Comparison of ENCODE assay signal across 14 cellular contexts in the genomic region with DNA sequence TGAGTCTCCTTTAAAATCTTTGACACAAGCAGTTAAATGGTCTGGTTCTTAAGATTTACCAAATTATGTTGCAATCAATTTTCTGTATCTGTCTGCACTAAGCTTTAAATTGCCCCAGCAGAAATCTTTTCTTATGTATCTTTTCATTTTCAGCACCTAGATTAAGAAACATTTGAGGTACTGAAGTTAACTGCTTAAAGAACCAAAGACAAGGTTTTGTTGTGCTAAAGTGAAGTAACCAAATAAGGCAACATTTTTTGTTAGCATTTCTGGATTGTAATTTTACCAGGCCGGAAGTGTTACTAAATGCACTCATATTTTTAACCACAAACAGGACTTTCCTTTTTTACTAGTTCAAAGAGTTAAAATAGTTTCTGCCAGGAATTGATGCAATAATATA. TPM values are rescaled to one million over a fixed set of nuclear protein-coding genes. Genes with fewer than 3 reads are reported as not detected.
DNase-seq lines count a peak whose midpoint lies in the region; ATAC-seq and TF ChIP-seq lines count a peak whose summit lies in the region.
"Had no signal": no experiment of that assay in that cellular context is flagged by ENCODE, and none has a peak within 500 bp of the region (broad histone marks: within the 10 kb centered on the region; RNA-seq: fewer than 3 reads in every experiment).

No MANE protein-coding gene starts in this region.

- H4K20me1 ChIP-seq in osteoblast (ENCODE audit: insufficient read depth, low read length), result no peaks in the 10 kb centered on the region
- H4K20me1 ChIP-seq in OCI-LY7 (ENCODE audit: insufficient read depth, low read length), result no peaks in the 10 kb centered on the region

- intact Hi-C loops in OCI-LY7 (cut with micrococcal nuclease; ENCODE audit: unreplicated experiment), result no loop called here

- H3K36me3 ChIP-seq in osteoblast (ENCODE audit: insufficient read depth, low read length) (no peaks in the 10 kb centered on the region), OCI-LY7 (ENCODE audit: insufficient read depth, low read length) (no peaks in the 10 kb centered on the region)
- H3K36me3 ChIP-seq: gastroesophageal sphincter had no signal

- peak overlapping the region; percentile 57 for H3K27ac ChIP-seq in osteoblast (ENCODE audit: low read depth, low read length)
- H3K27ac ChIP-seq in OCI-LY7 (ENCODE audit: low read depth, low read length, poor library complexity, severe bottlenecking), result no peak overlapping the region
- H3K27ac ChIP-seq: 22Rv1, gastroesophageal sphincter had no signal

- ATAC-seq in HG03025 (IDR thresholded peaks at IDR 0.05; ENCODE audit: low FRiP score, unreplicated experiment) (no peak), GM21737 (IDR thresholded peaks at IDR 0.05; ENCODE audit: unreplicated experiment) (no peak)
- ATAC-seq: gastroesophageal sphincter, K562 had no signal

- no peaks in the 10 kb centered on the region for H3K27me3 ChIP-seq in osteoblast (ENCODE audit: insufficient read depth, low read length)

- CTCF ChIA-PET in OCI-LY7 (lab: Charles Lee; ENCODE audit: unreplicated experiment), result no interaction called here

- peaks cover 27% of the 10 kb centered on the region for H3K4me1 ChIP-seq in osteoblast (ENCODE audit: insufficient read depth, low read length)
- peaks cover 6% of the 10 kb centered on the region for H3K4me1 ChIP-seq in OCI-LY7 (ENCODE audit: insufficient read depth, low read length, poor library complexity, severe bottlenecking)
- H3K4me1 ChIP-seq: gastroesophageal sphincter had no signal

- DNase-seq in SIG-M5 treated with dmso at 0.1 percent for 504 hours (lab: John Stamatoyannopoulos, UW; ENCODE audit: unreplicated experiment) (peak; percentile 72), SIG-M5 (lab: John Stamatoyannopoulos, UW) (no peak), M059J (ENCODE audit: low read depth) (peak; percentile 69), astrocyte of the spinal cord (ENCODE audit: low read depth, low spot score) (peak; percentile 44), osteoblast (ENCODE audit: insufficient read length, low spot score, missing footprints) (no peak), OCI-LY7 (ENCODE audit: low spot score) (no peak)
- DNase-seq: DMS 273 treated with DMSO at 0.1 percent for 48 hours, NCI-H187, NCI-H524 treated with DMSO at 0.1 percent for 48 hours had no signal

- in situ Hi-C loops in astrocyte of the spinal cord (cut with HindIII; ENCODE audit: low sequenced_read_pairs), result loop anchor here (25.0 kb wide), 1 partner anchor 191 kb away; no protein-coding TSS in a partner anchor

- BruUV-seq in OCI-LY7 (replicated peaks; lab: Mats Ljungman, UMichigan), result no TSS peak

- H3K4me2 ChIP-seq in osteoblast (ENCODE audit: insufficient read depth, low read length), result peak overlapping the region; percentile 56
- no peak overlapping the region for H3K4me2 ChIP-seq in OCI-LY7 (ENCODE audit: low read length)

- no peaks in the 10 kb centered on the region for H3K9me2 ChIP-seq in OCI-LY7 (ENCODE audit: insufficient read depth, low read length)

- no peak for TF ChIP-seq CTCF in astrocyte of the spinal cord (IDR thresholded peaks at IDR 0.05; ENCODE audit: low read depth, low read length)
- TF ChIP-seq CTCF in osteoblast (IDR thresholded peaks at IDR 0.05; ENCODE audit: extremely low read depth, low read depth, low read length), result no peak
- TF ChIP-seq CTCF in OCI-LY7 (conservative IDR thresholded peaks at IDR 0.05; ENCODE audit: low read length), result no peak

- H3K79me2 ChIP-seq in osteoblast (ENCODE audit: insufficient read depth, low read length), result no peaks in the 10 kb centered on the region
- H3K79me2 ChIP-seq in OCI-LY7 (ENCODE audit: insufficient read depth, low read depth, low read length), result no peaks in the 10 kb centered on the region

- no peak overlapping the region for H3K4me3 ChIP-seq in astrocyte of the spinal cord (ENCODE audit: low read depth, low read length)
- no peak overlapping the region for H3K4me3 ChIP-seq in osteoblast (ENCODE audit: insufficient read depth, low read length)
- H3K4me3 ChIP-seq in OCI-LY7 (ENCODE audit: low read depth, low read length, poor library complexity, severe bottlenecking), result no peak overlapping the region
- H3K4me3 ChIP-seq: gastroesophageal sphincter, K562 had no signal

- POLR2A ChIA-PET in OCI-LY7 (lab: Charles Lee), result no interaction called here

- H3K9me3 ChIP-seq in osteoblast (ENCODE audit: low read depth, low read length) (no peaks in the 10 kb centered on the region), OCI-LY7 (ENCODE audit: low read length) (no peaks in the 10 kb centered on the region)
- H3K9me3 ChIP-seq: gastroesophageal sphincter had no signal

- H2AFZ ChIP-seq in osteoblast (ENCODE audit: low read length) (no peak overlapping the region), OCI-LY7 (ENCODE audit: low read length) (no peak overlapping the region)

RNA-seq across cellular contexts. Expression of a gene that starts 24.1 kb away (rescaled TPM):
- 43.4 and 63.7 TPM in 2 replicates for total RNA-seq in M059J (2014; rRNA removed; shearing (Covaris generic))
- total RNA-seq in osteoblast, result 30.4 and 35.9 TPM in 2 replicates
- 41.6 and 50.4 TPM in 2 replicates for total RNA-seq in OCI-LY7 (2014; rRNA removed; shearing (Covaris generic))
- 101 and 105 TPM in 2 replicates for total RNA-seq in OCI-LY7 (2022)

Comparison
In these comparisons a context has a peak if more than half of its experiments do, and no peak if none do; other contexts are left out.
1. DNase-seq: peak in SIG-M5 treated with dmso at 0.1 percent for 504 hours (single experiment), M059J (single experiment) and astrocyte of the spinal cord (single experiment); none in SIG-M5 (single experiment), osteoblast (single experiment) and OCI-LY7 (single experiment).